ENCODE assay signal across 19 cellular contexts in the genomic region with DNA sequence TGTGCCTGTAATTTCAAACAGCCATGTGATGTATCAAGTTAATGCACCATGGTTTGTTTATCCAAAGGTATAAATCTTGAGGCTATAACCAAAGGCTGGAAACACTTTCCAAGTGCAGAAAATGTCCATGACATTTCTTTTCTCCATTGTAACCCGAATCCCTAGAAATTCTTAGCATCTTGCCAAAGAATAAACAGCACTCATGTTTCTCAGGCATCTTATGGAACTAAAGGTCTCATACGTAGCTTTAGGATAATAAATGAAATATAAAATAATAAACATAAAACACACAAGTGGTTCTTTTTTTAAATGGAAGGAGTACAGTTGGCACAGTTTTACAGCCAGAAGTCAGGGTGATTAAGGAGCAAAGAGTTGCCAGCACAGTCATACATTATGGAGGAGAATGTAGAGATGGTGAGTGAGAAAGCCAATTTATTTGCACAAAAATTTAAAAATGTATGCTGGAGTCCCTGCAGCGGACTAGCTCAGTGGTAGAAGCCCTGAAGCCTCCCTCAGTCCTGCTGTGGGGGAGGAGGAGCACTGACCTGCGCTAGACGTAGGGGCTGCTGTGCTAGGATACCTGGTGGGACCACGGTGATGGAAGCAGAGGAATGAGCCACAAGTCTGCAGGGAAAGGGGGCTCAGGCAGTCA. TPM values are rescaled to one million over a fixed set of nuclear protein-coding genes. Genes with fewer than 3 reads are reported as not detected.
DNase-seq lines count a peak whose midpoint lies in the region; ATAC-seq, FAIRE-seq and TF ChIP-seq lines count a peak whose summit lies in the region.
"Had no signal": no experiment of that assay in that cellular context is flagged by ENCODE, and none has a peak within 500 bp of the region (broad histone marks: within the 10 kb centered on the region; RNA-seq: fewer than 3 reads in every experiment).

No MANE protein-coding gene starts in this region.

- no peaks in the 10 kb centered on the region for H3K36me3 Mint-ChIP-seq in nephron (ENCODE audit: low read depth)

- in situ Hi-C loops in HepG2 (cut with HindIII; ENCODE audit: extremely low pct_ligation_motif_present, low pct_unique_long_range_greater_than_20kb), result no loop called here

- H3K27ac ChIP-seq in HepG2 (ENCODE audit: extremely low read length, insufficient read depth, low read length) (no peak overlapping the region), right lobe of liver (no peak overlapping the region), tibial nerve (peak overlapping the region in 3 of 4 donors; percentile 44 to 75 (median 64))

- no peaks in the 10 kb centered on the region for H3K4me1 ChIP-seq in HepG2 (ENCODE audit: insufficient read depth, low read length)
- H3K4me1 ChIP-seq in right lobe of liver, result peaks cover 0 to 13% (median 0%) of the 10 kb centered on the region in 4 donors
- peaks cover 0 to 7% (median 2%) of the 10 kb centered on the region in 4 donors for H3K4me1 ChIP-seq in tibial nerve

- POLR2A ChIA-PET in HepG2 (lab: Yijun Ruan, JAX), result no interaction called here

- H3K9ac ChIP-seq in HepG2 (ENCODE audit: insufficient read depth, low read depth, low read length), result no peak overlapping the region

- H3K4me3 ChIP-seq in HepG2 (replicated peaks in 1 of 3; ENCODE audit: insufficient read depth in 1 of 3, low read depth in 2 of 3, low read length in 3 of 3) (no peak overlapping the region), right lobe of liver (no peak overlapping the region), tibial nerve (no peak overlapping the region)

- no peaks in the 10 kb centered on the region for H3K79me2 ChIP-seq in HepG2 (ENCODE audit: insufficient read depth, low read length)

- no peak for TF ChIP-seq EP300 in HepG2 (IDR thresholded peaks at IDR 0.05; ENCODE audit: low read depth in 2 of 2, low read length in 2 of 2)
- TF ChIP-seq EP300 in HepG2 (CRISPR knock-in tag; IDR thresholded peaks at IDR 0.05; ENCODE audit: borderline replicate concordance), result no peak
- no peak for TF ChIP-seq EP300 in tibial nerve (IDR thresholded peaks at IDR 0.05)

- intact Hi-C loops in HepG2 (cut with micrococcal nuclease; ENCODE audit: unreplicated experiment), result no loop called here
- intact Hi-C loops in right lobe of liver (cut with DNase I), result no loop called here

- TF ChIP-seq CTCF in HepG2 (CRISPR knock-in tag; IDR thresholded peaks at IDR 0.05) (no peak), right lobe of liver (IDR thresholded peaks at IDR 0.05) (no peak), nephron (IDR thresholded peaks at IDR 0.05; ENCODE audit: unreplicated experiment in 3 of 3) (no peak), tibial nerve (IDR thresholded peaks at IDR 0.05) (no peak)

- DNase-seq in HepG2 (ENCODE audit: low spot score) (no peak), right lobe of liver (no peak), dedifferentiated amniotic fluid mesenchymal stem cell (ENCODE audit: extremely low spot score) (peak; percentile 32), tibial nerve (ENCODE audit: low spot score in 2 of 2) (no peak), OCI-M2 (lab: John Stamatoyannopoulos, UW; ENCODE audit: unreplicated experiment) (no peak)
- DNase-seq in activated effector memory CD4-positive, alpha-beta T cell treated with Interleukin-2 at 50 U/mL for 16 hours, result no peak
- DNase-seq: Caco-2; CD4-positive, alpha-beta T cell; GOT3; NCI-H1417 treated with DMSO at 0.1 percent for 48 hours; NCI-H1930; NCI-H2171; NCI-H774; Right ventricle myocardium superior had no signal

- no peak for TF ChIP-seq RAD21 in HepG2 (CRISPR knock-in tag; IDR thresholded peaks at IDR 0.05)

- no TSS peak for BruUV-seq in HepG2 (replicated peaks; lab: Mats Ljungman, UMichigan)

- no peaks in the 10 kb centered on the region; a peak in 1 of 5 replicates for H3K27me3 ChIP-seq in HepG2 (ENCODE audit: control insufficient read depth in 1 of 2, insufficient read depth in 2 of 2, low read length in 2 of 2)
- no peaks in the 10 kb centered on the region for H3K27me3 ChIP-seq in right lobe of liver
- H3K27me3 ChIP-seq in tibial nerve, result no peaks in the 10 kb centered on the region

- H3K9me3 ChIP-seq in HepG2 (ENCODE audit: low read length) (no peaks in the 10 kb centered on the region), right lobe of liver (no peaks in the 10 kb centered on the region), tibial nerve (no peaks in the 10 kb centered on the region)
- H3K9me3 ChIP-seq: Caco-2 had no signal

- no peak for FAIRE-seq in HepG2 (lab: Jason Lieb, UNC)
- FAIRE-seq: GM12891, GM18507 had no signal

- no peaks in the 10 kb centered on the region for H4K20me1 ChIP-seq in HepG2 (ENCODE audit: insufficient read depth, low read length)

- H3K9me3 Mint-ChIP-seq in nephron, result peaks cover 3% of the 10 kb centered on the region
- H3K9me3 Mint-ChIP-seq: CD4-positive, alpha-beta T cell had no signal

- ATAC-seq in HepG2 (0 out of 3 replicates have a peak, but pooled peaks have one; percentile 26), right lobe of liver (no peak), GM21423 (IDR thresholded peaks at IDR 0.05; ENCODE audit: unreplicated experiment) (no peak)

- no peaks in the 10 kb centered on the region for H3K36me3 ChIP-seq in HepG2 (replicated peaks in 1 of 2; ENCODE audit: control insufficient read depth in 1 of 2, insufficient read depth in 2 of 2, low read length in 2 of 2)
- no peaks in the 10 kb centered on the region for H3K36me3 ChIP-seq in right lobe of liver
- H3K36me3 ChIP-seq in tibial nerve, result no peaks in the 10 kb centered on the region

- TF ChIP-seq POLR2A in HepG2 (IDR thresholded peaks at IDR 0.05; ENCODE audit: insufficient read depth in 1 of 2, low read depth in 2 of 2, low read length in 2 of 2) (no peak), right lobe of liver (IDR thresholded peaks at IDR 0.05) (no peak), tibial nerve (IDR thresholded peaks at IDR 0.05) (no peak)

- peak overlapping the region; percentile 79 to 90 (median 84) for H3K27ac Mint-ChIP-seq in nephron
- H3K27ac Mint-ChIP-seq: CD4-positive, alpha-beta T cell had no signal

- H2AFZ ChIP-seq in HepG2 (ENCODE audit: low read length), result no peak overlapping the region

- peaks cover 21% of the 10 kb centered on the region for H3K4me1 Mint-ChIP-seq in nephron

- CTCF ChIA-PET in HepG2 (lab: Yijun Ruan, JAX; ENCODE audit: low intra/inter-chr PET ratio, low total read pairs), result no interaction called here

- 13% methylated on average over 6 of the region's 6 CpGs for WGBS in HepG2 (ENCODE audit: low lambda C conversion rate)
- 89% methylated on average over 5 of the region's 6 CpGs for WGBS in right lobe of liver (ENCODE audit: insufficient coverage, low coverage, low lambda C conversion rate, missing lambda C conversion rate)
- 60 to 63% methylated on average over 6 of the region's 6 CpGs for whole genome bisulfite sequencing in tibial nerve, 2 donors

- H3K27me3 Mint-ChIP-seq in nephron (ENCODE audit: low read depth), result peaks cover 3% of the 10 kb centered on the region
- H3K27me3 Mint-ChIP-seq: CD4-positive, alpha-beta T cell had no signal

- H3K4me3 Mint-ChIP-seq in nephron, result peak overlapping the region in 1 of 3 experiments; percentile 2
- H3K4me3 Mint-ChIP-seq: CD4-positive, alpha-beta T cell had no signal

- H3K4me2 ChIP-seq in HepG2 (ENCODE audit: low read depth, low read length), result no peak overlapping the region

RNA-seq across cellular contexts. Expression of a gene that starts 18.1 kb away (rescaled TPM):
- 0.40 and 0.45 TPM in 2 replicates for total RNA-seq in HepG2 (2016; rRNA removed; fragmentation: Illumina TruSeq; extraction: Trizol)
- 0.10 and 0.18 TPM in 2 replicates for total RNA-seq in HepG2 (2016; cell fraction: cytosol; rRNA removed; fragmentation: Illumina TruSeq; extraction: Trizol; ENCODE audit: low read depth)
- 0.11 TPM in 1 of 2 replicates, not detected in the other for total RNA-seq in HepG2 (2016; cell fraction: insoluble cytoplasmic fraction; rRNA removed; fragmentation: Illumina TruSeq; extraction: Trizol)
- total RNA-seq in HepG2 (2016; cell fraction: membrane; rRNA removed; fragmentation: Illumina TruSeq; extraction: Trizol), result 0.10 and 0.34 TPM in 2 replicates
- total RNA-seq in HepG2 (2016; cell fraction: nucleus; rRNA removed; fragmentation: Illumina TruSeq; extraction: Trizol), result 0.59 and 0.88 TPM in 2 replicates
- polyA plus RNA-seq in HepG2 (2011; rRNA removed), result 0.88 and 1.1 TPM in 2 replicates
- polyA plus RNA-seq in HepG2 (2011; cell fraction: cytosol; rRNA removed), result 0.11 and 0.19 TPM in 2 replicates
- polyA plus RNA-seq in HepG2 (2011; cell fraction: nucleus; rRNA removed), result 3.0 TPM in 2 replicates
- 0.44 and 0.67 TPM in 2 replicates for polyA plus RNA-seq in HepG2 (2012)
- not detected in 2 replicates for polyA plus RNA-seq in HepG2 (2016; cell fraction: cytosol; fragmentation: Illumina TruSeq; extraction: Trizol; ENCODE audit: low read depth)
- 0.22 TPM in 1 of 2 replicates, not detected in the other for polyA plus RNA-seq in HepG2 (2016; cell fraction: insoluble cytoplasmic fraction; fragmentation: Illumina TruSeq; extraction: Trizol; ENCODE audit: low read depth)
- not detected in 2 replicates for polyA plus RNA-seq in HepG2 (2016; cell fraction: membrane; fragmentation: Illumina TruSeq; extraction: Trizol; ENCODE audit: low read depth)
- polyA plus RNA-seq in HepG2 (2016; cell fraction: nucleus; fragmentation: Illumina TruSeq; extraction: Trizol; ENCODE audit: insufficient read depth, low read depth), result 1.6 and 1.8 TPM in 2 replicates
- polyA minus RNA-seq in HepG2 (2011; rRNA and poly(A)+ RNA removed; ENCODE audit: low replicate concordance), result 0.52 TPM in 1 of 2 replicates, not detected in the other
- 0.79 TPM in 1 of 2 replicates, not detected in the other for polyA minus RNA-seq in HepG2 (2011; cell fraction: cytosol; rRNA and poly(A)+ RNA removed)
- polyA minus RNA-seq in HepG2 (2011; cell fraction: nucleus; rRNA and poly(A)+ RNA removed), result 2.7 and 3.2 TPM in 2 replicates
- total RNA-seq in right lobe of liver, result under 1 TPM in 5 of 6 experiments, not detected in 1; 0.07 to 0.25 (median 0.12) TPM
- 1 to 10 TPM; 1.3 to 4.8 (median 2.6) TPM for total RNA-seq in tibial nerve
- total RNA-seq: A172 had no signal

RNA-seq across cellular contexts. Expression of a gene that starts 36.1 kb away (rescaled TPM):
- total RNA-seq in HepG2 (2016; rRNA removed; fragmentation: Illumina TruSeq; extraction: Trizol), result 14.3 and 20.4 TPM in 2 replicates
- 1.5 and 1.8 TPM in 2 replicates for total RNA-seq in HepG2 (2016; cell fraction: cytosol; rRNA removed; fragmentation: Illumina TruSeq; extraction: Trizol; ENCODE audit: low read depth)
- 11.9 and 18.8 TPM in 2 replicates for total RNA-seq in HepG2 (2016; cell fraction: insoluble cytoplasmic fraction; rRNA removed; fragmentation: Illumina TruSeq; extraction: Trizol)
- 7.2 and 7.3 TPM in 2 replicates for total RNA-seq in HepG2 (2016; cell fraction: membrane; rRNA removed; fragmentation: Illumina TruSeq; extraction: Trizol)
- 19.5 and 21.4 TPM in 2 replicates for total RNA-seq in HepG2 (2016; cell fraction: nucleus; rRNA removed; fragmentation: Illumina TruSeq; extraction: Trizol)
- polyA plus RNA-seq in HepG2 (2011; rRNA removed), result 7.4 and 11.1 TPM in 2 replicates
- 4.5 and 7.3 TPM in 2 replicates for polyA plus RNA-seq in HepG2 (2011; cell fraction: cytosol; rRNA removed)
- polyA plus RNA-seq in HepG2 (2011; cell fraction: nucleus; rRNA removed), result 4.6 and 9.1 TPM in 2 replicates
- polyA plus RNA-seq in HepG2 (2012), result 5.7 and 9.1 TPM in 2 replicates
- 1.6 and 1.8 TPM in 2 replicates for polyA plus RNA-seq in HepG2 (2016; cell fraction: cytosol; fragmentation: Illumina TruSeq; extraction: Trizol; ENCODE audit: low read depth)
- 18.5 and 19.5 TPM in 2 replicates for polyA plus RNA-seq in HepG2 (2016; cell fraction: insoluble cytoplasmic fraction; fragmentation: Illumina TruSeq; extraction: Trizol; ENCODE audit: low read depth)
- 4.0 and 4.2 TPM in 2 replicates for polyA plus RNA-seq in HepG2 (2016; cell fraction: membrane; fragmentation: Illumina TruSeq; extraction: Trizol; ENCODE audit: low read depth)
- 15.5 and 17.2 TPM in 2 replicates for polyA plus RNA-seq in HepG2 (2016; cell fraction: nucleus; fragmentation: Illumina TruSeq; extraction: Trizol; ENCODE audit: insufficient read depth, low read depth)
- polyA minus RNA-seq in HepG2 (2011; rRNA and poly(A)+ RNA removed; ENCODE audit: low replicate concordance), result 4.9 and 7.4 TPM in 2 replicates
- polyA minus RNA-seq in HepG2 (2011; cell fraction: cytosol; rRNA and poly(A)+ RNA removed), result 7.1 and 7.6 TPM in 2 replicates
- 25.2 and 33.8 TPM in 2 replicates for polyA minus RNA-seq in HepG2 (2011; cell fraction: nucleus; rRNA and poly(A)+ RNA removed)
- total RNA-seq in right lobe of liver, result 1 to 10 TPM; 1.2 to 3.6 (median 2.2) TPM
- total RNA-seq in tibial nerve, result 10 to 100 TPM in 3 of 4 donors, 1 to 10 TPM in 1; 9.0 to 34.3 (median 12.3) TPM

RNA-seq across cellular contexts. Expression of a gene that starts 36.2 kb away (rescaled TPM):
- 3.7 and 4.0 TPM in 2 replicates for total RNA-seq in HepG2 (2016; rRNA removed; fragmentation: Illumina TruSeq; extraction: Trizol)
- total RNA-seq in HepG2 (2016; cell fraction: cytosol; rRNA removed; fragmentation: Illumina TruSeq; extraction: Trizol; ENCODE audit: low read depth), result 0.40 and 0.53 TPM in 2 replicates
- 3.6 and 3.9 TPM in 2 replicates for total RNA-seq in HepG2 (2016; cell fraction: insoluble cytoplasmic fraction; rRNA removed; fragmentation: Illumina TruSeq; extraction: Trizol)
- total RNA-seq in HepG2 (2016; cell fraction: membrane; rRNA removed; fragmentation: Illumina TruSeq; extraction: Trizol), result 3.1 TPM in 2 replicates
- total RNA-seq in HepG2 (2016; cell fraction: nucleus; rRNA removed; fragmentation: Illumina TruSeq; extraction: Trizol), result 5.1 and 5.2 TPM in 2 replicates
- polyA plus RNA-seq in HepG2 (2011; rRNA removed), result 1.0 and 1.2 TPM in 2 replicates
- polyA plus RNA-seq in HepG2 (2011; cell fraction: cytosol; rRNA removed), result 0.89 and 0.91 TPM in 2 replicates
- 2.7 and 3.1 TPM in 2 replicates for polyA plus RNA-seq in HepG2 (2011; cell fraction: nucleus; rRNA removed)
- 1.7 and 1.9 TPM in 2 replicates for polyA plus RNA-seq in HepG2 (2012)
- 0.22 and 0.29 TPM in 2 replicates for polyA plus RNA-seq in HepG2 (2016; cell fraction: cytosol; fragmentation: Illumina TruSeq; extraction: Trizol; ENCODE audit: low read depth)
- 2.9 and 3.0 TPM in 2 replicates for polyA plus RNA-seq in HepG2 (2016; cell fraction: insoluble cytoplasmic fraction; fragmentation: Illumina TruSeq; extraction: Trizol; ENCODE audit: low read depth)
- polyA plus RNA-seq in HepG2 (2016; cell fraction: membrane; fragmentation: Illumina TruSeq; extraction: Trizol; ENCODE audit: low read depth), result 1.1 and 1.4 TPM in 2 replicates
- polyA plus RNA-seq in HepG2 (2016; cell fraction: nucleus; fragmentation: Illumina TruSeq; extraction: Trizol; ENCODE audit: insufficient read depth, low read depth), result 3.4 and 3.9 TPM in 2 replicates
- 1.9 and 4.1 TPM in 2 replicates for polyA minus RNA-seq in HepG2 (2011; rRNA and poly(A)+ RNA removed; ENCODE audit: low replicate concordance)
- 1.3 and 3.8 TPM in 2 replicates for polyA minus RNA-seq in HepG2 (2011; cell fraction: cytosol; rRNA and poly(A)+ RNA removed)
- 8.4 and 8.7 TPM in 2 replicates for polyA minus RNA-seq in HepG2 (2011; cell fraction: nucleus; rRNA and poly(A)+ RNA removed)
- 1 to 10 TPM in 3 of 6 experiments, under 1 TPM in 3; 0.51 to 1.6 (median 1.0) TPM for total RNA-seq in right lobe of liver
- total RNA-seq in tibial nerve, result 1 to 10 TPM; 7.2 to 8.7 (median 8.0) TPM

RNA-seq across cellular contexts. Expression of a gene that starts 42.9 kb away (rescaled TPM):
- 0.07 and 0.25 TPM in 2 replicates for total RNA-seq in HepG2 (2016; rRNA removed; fragmentation: Illumina TruSeq; extraction: Trizol)
- total RNA-seq in HepG2 (2016; cell fraction: cytosol; rRNA removed; fragmentation: Illumina TruSeq; extraction: Trizol; ENCODE audit: low read depth), result 0.30 TPM in 1 of 2 replicates, not detected in the other
- 0.15 TPM in 1 of 2 replicates, not detected in the other for total RNA-seq in HepG2 (2016; cell fraction: insoluble cytoplasmic fraction; rRNA removed; fragmentation: Illumina TruSeq; extraction: Trizol)
- total RNA-seq in HepG2 (2016; cell fraction: membrane; rRNA removed; fragmentation: Illumina TruSeq; extraction: Trizol), result 0.03 and 0.38 TPM in 2 replicates
- 0.25 and 1.1 TPM in 2 replicates for total RNA-seq in HepG2 (2016; cell fraction: nucleus; rRNA removed; fragmentation: Illumina TruSeq; extraction: Trizol)
- polyA plus RNA-seq in HepG2 (2011; rRNA removed), result 0.09 and 0.24 TPM in 2 replicates
- 0.10 TPM in 1 of 2 replicates, not detected in the other for polyA plus RNA-seq in HepG2 (2011; cell fraction: cytosol; rRNA removed)
- 0.12 and 0.32 TPM in 2 replicates for polyA plus RNA-seq in HepG2 (2011; cell fraction: nucleus; rRNA removed)
- 0.07 and 0.36 TPM in 2 replicates for polyA plus RNA-seq in HepG2 (2012)
- not detected in 2 replicates for polyA plus RNA-seq in HepG2 (2016; cell fraction: cytosol; fragmentation: Illumina TruSeq; extraction: Trizol; ENCODE audit: low read depth)
- not detected in 2 replicates for polyA plus RNA-seq in HepG2 (2016; cell fraction: insoluble cytoplasmic fraction; fragmentation: Illumina TruSeq; extraction: Trizol; ENCODE audit: low read depth)
- not detected in 2 replicates for polyA plus RNA-seq in HepG2 (2016; cell fraction: membrane; fragmentation: Illumina TruSeq; extraction: Trizol; ENCODE audit: low read depth)
- polyA plus RNA-seq in HepG2 (2016; cell fraction: nucleus; fragmentation: Illumina TruSeq; extraction: Trizol; ENCODE audit: insufficient read depth, low read depth), result 0.53 and 0.57 TPM in 2 replicates
- polyA minus RNA-seq in HepG2 (2011; rRNA and poly(A)+ RNA removed; ENCODE audit: low replicate concordance), result not detected in 2 replicates
- polyA minus RNA-seq in HepG2 (2011; cell fraction: cytosol; rRNA and poly(A)+ RNA removed), result not detected in 2 replicates
- 1.1 and 1.3 TPM in 2 replicates for polyA minus RNA-seq in HepG2 (2011; cell fraction: nucleus; rRNA and poly(A)+ RNA removed)
- under 1 TPM; 0.18 to 0.95 (median 0.63) TPM for total RNA-seq in right lobe of liver
- total RNA-seq in tibial nerve, result 1 to 10 TPM; 3.1 to 4.2 (median 3.6) TPM

Comparison
In these comparisons a context has a peak if more than half of its experiments do, and no peak if none do; other contexts are left out.
1. H3K27ac ChIP-seq: peak in tibial nerve (3 of 4); none in HepG2 (single experiment) and right lobe of liver (0 of 3).